In the genomic region with DNA sequence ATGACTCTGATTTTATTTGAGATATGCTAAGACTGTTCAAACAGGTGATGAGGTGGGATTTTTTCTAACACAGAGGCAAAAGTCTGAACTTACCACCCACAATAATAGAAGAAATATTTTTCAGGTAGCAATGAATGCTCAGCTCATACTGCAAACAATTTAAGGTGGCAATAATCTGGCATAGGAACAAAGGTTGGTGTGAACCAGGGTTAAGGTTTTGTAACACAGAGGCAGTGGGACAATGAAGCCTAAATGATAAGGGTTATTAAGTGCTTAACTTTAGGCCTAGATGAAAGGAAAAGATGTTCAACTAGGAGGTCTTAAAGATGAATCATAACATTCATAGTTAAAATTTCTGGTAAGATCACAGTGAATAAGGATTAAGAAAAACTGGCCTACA, we compare ENCODE assay signal across 22 cellular contexts.
"Had no signal": no experiment of that assay in that cellular context is flagged by ENCODE, and none has a peak within 500 bp of the region (broad histone marks: within the 10 kb centered on the region; RNA-seq: fewer than 3 reads in every experiment).

No MANE protein-coding gene starts in this region.

- ATAC-seq: effector memory CD8-positive, alpha-beta T cell; gastroesophageal sphincter; left lung; lower lobe of right lung; psoas muscle had no signal

- FAIRE-seq: colon, keratinocyte, urothelium cell line had no signal

- H3K27ac ChIP-seq: epithelial cell of prostate, esophagus muscularis mucosa, gastroesophageal sphincter, left lung, lower lobe of right lung, neutrophil, psoas muscle, sigmoid colon, skin epidermis had no signal

- H3K9me3 ChIP-seq: esophagus muscularis mucosa, gastroesophageal sphincter, left lung, lower lobe of right lung, neutrophil, sigmoid colon had no signal

- DNase-seq: effector memory CD8-positive, alpha-beta T cell; glutamatergic neuron; immature natural killer cell; left lung; lower lobe of right lung; mesenchymal stem cell; naive B cell; psoas muscle; sigmoid colon; stimulated activated CD4-positive, alpha-beta T cell treated with anti-CD3 and anti-CD28 coated beads, Interleukin-2, amount 100 ng/mL, for 48 hours; stimulated activated naive CD4-positive, alpha-beta T cell treated with Interleukin-2 at 50 U/mL for 16 hours had no signal

- H3K9me3 Mint-ChIP-seq: dendritic cell treated with granulocyte-macrophage colony-stimulating factor and Interleukin-4, amounts not matched to agents 40 ng/mL and 50 ng/mL, for 4 days; effector memory CD8-positive, alpha-beta T cell; immature natural killer cell had no signal

- H3K27ac Mint-ChIP-seq: dendritic cell treated with granulocyte-macrophage colony-stimulating factor and Interleukin-4, amounts not matched to agents 40 ng/mL and 50 ng/mL, for 4 days; effector memory CD8-positive, alpha-beta T cell; nephron; type B pancreatic cell had no signal

- H3K27me3 ChIP-seq: esophagus muscularis mucosa, gastroesophageal sphincter, left lung, neutrophil, sigmoid colon had no signal

- H3K27me3 Mint-ChIP-seq: dendritic cell treated with granulocyte-macrophage colony-stimulating factor and Interleukin-4, amounts not matched to agents 40 ng/mL and 50 ng/mL, for 4 days; effector memory CD8-positive, alpha-beta T cell; naive B cell; type B pancreatic cell had no signal

- H3K36me3 Mint-ChIP-seq: immature natural killer cell had no signal

- H3K4me3 ChIP-seq: esophagus muscularis mucosa, gastroesophageal sphincter, left lung, lower lobe of right lung, psoas muscle, sigmoid colon, skin epidermis had no signal

- H3K36me3 ChIP-seq: esophagus muscularis mucosa, gastroesophageal sphincter, left lung, lower lobe of right lung, neutrophil, sigmoid colon had no signal

- H3K4me3 Mint-ChIP-seq: dendritic cell treated with granulocyte-macrophage colony-stimulating factor and Interleukin-4, amounts not matched to agents 40 ng/mL and 50 ng/mL, for 4 days; effector memory CD8-positive, alpha-beta T cell; immature natural killer cell; nephron; type B pancreatic cell had no signal
